In genomic region chr1:172775598-172776570, GRCh38 we compare ENCODE assay signal across 23 cellular contexts.
A peak's percentile ranks its signal among the peaks of the same experiment; 100 is the strongest.
DNase-seq lines count a peak whose midpoint lies in the region; ATAC-seq and TF ChIP-seq lines count a peak whose summit lies in the region.
"Had no signal": no experiment of that assay in that cellular context is flagged by ENCODE, and none has a peak within 500 bp of the region (broad histone marks: within the 10 kb centered on the region; RNA-seq: fewer than 3 reads in every experiment).

No MANE protein-coding gene starts in this region.

- no peaks in the 10 kb centered on the region for H3K4me1 ChIP-seq in muscle layer of duodenum (ENCODE audit: control insufficient read depth in 1 of 2, insufficient read depth in 2 of 2, low read length in 2 of 2)
- no peaks in the 10 kb centered on the region for H3K4me1 ChIP-seq in right lobe of liver
- H3K4me1 ChIP-seq: psoas muscle had no signal

- intact Hi-C loops in right lobe of liver (cut with DNase I), result no loop called here

- no peak for ATAC-seq in GM18867 (IDR thresholded peaks at IDR 0.05; ENCODE audit: unreplicated experiment)
- no peak for ATAC-seq in right lobe of liver
- ATAC-seq: activated CD8-positive, alpha-beta T cell treated with anti-CD3 and anti-CD28 coated beads for 36 hours; K562; psoas muscle; stimulated activated memory B cell treated with anti-CD40 and anti-IgM and Interleukin-4, amounts not matched to agents 10 μg/mL and 1 μg/mL and 100 μg/mL, for 72 hours had no signal

- H3K9me3 ChIP-seq in muscle layer of duodenum (ENCODE audit: control insufficient read depth in 1 of 2, low read length in 2 of 2) (no peaks in the 10 kb centered on the region), right lobe of liver (no peaks in the 10 kb centered on the region)
- H3K9me3 ChIP-seq: psoas muscle, transverse colon had no signal

- no peak for TF ChIP-seq CTCF in right lobe of liver (IDR thresholded peaks at IDR 0.05)

- no peaks in the 10 kb centered on the region for H3K36me3 ChIP-seq in muscle layer of duodenum (ENCODE audit: control insufficient read depth in 1 of 2, insufficient read depth in 2 of 2, low read length in 2 of 2)
- no peaks in the 10 kb centered on the region for H3K36me3 ChIP-seq in right lobe of liver
- H3K36me3 ChIP-seq: transverse colon had no signal

- WGBS in right lobe of liver (ENCODE audit: insufficient coverage, low coverage, low lambda C conversion rate, missing lambda C conversion rate), result 69% methylated on average over 10 of the region's 10 CpGs

- peak overlapping the region; percentile 67 for H3K27ac ChIP-seq in muscle layer of duodenum (ENCODE audit: low read length)
- H3K27ac ChIP-seq in right lobe of liver, result no peak overlapping the region
- H3K27ac ChIP-seq: psoas muscle had no signal

- no peak for TF ChIP-seq POLR2A in right lobe of liver (IDR thresholded peaks at IDR 0.05)

- no peaks in the 10 kb centered on the region for H3K27me3 ChIP-seq in muscle layer of duodenum (ENCODE audit: low read depth, low read length)
- no peaks in the 10 kb centered on the region for H3K27me3 ChIP-seq in right lobe of liver
- H3K27me3 ChIP-seq: transverse colon had no signal

- no peak overlapping the region for H3K4me3 ChIP-seq in muscle layer of duodenum (ENCODE audit: low read depth in 1 of 2, low read length in 2 of 2)
- H3K4me3 ChIP-seq in right lobe of liver, result no peak overlapping the region
- H3K4me3 ChIP-seq: K562, psoas muscle, transverse colon had no signal

- peak; percentile 13 for DNase-seq in AG08396 (ENCODE audit: low spot score)
- DNase-seq in LHCN-M2 (ENCODE audit: low read depth), result peak; percentile 79
- peak; percentile 31 for DNase-seq in fibroblast of gingiva (ENCODE audit: low read depth)
- no peak for DNase-seq in right lobe of liver
- no peak for DNase-seq in HT-29 (ENCODE audit: low spot score)
- no peak for DNase-seq in SW 1271 (lab: John Stamatoyannopoulos, UW)
- DNase-seq: ACHN; activated CD8-positive, alpha-beta T cell treated with anti-CD3 and anti-CD28 coated beads for 36 hours; activated T-cell treated with anti-CD3 and anti-CD28 coated beads, Interleukin-2, amount 50 U/mL, for 24 hours; CD4-positive, alpha-beta T cell; dermis blood vessel endothelial cell; DMS79; head of caudate nucleus; NCI-H2081; NCI-H524 treated with DMSO at 0.1 percent for 48 hours; psoas muscle; SHP77 treated with DMSO at 0.1 percent for 48 hours; T-helper 2 cell; transverse colon had no signal

Comparison
In these comparisons a context has a peak if more than half of its experiments do, and no peak if none do; other contexts are left out.
1. DNase-seq: peak in AG08396 (single experiment), LHCN-M2 (single experiment) and fibroblast of gingiva (single experiment); none in right lobe of liver (0 of 3), HT-29 (single experiment) and SW 1271 (0 of 2).